ENCODE assay signal across 29 cellular contexts in genomic region chr6:38882157-38882556, GRCh38.
"Had no signal": no experiment of that assay in that cellular context is flagged by ENCODE, and none has a peak within 500 bp of the region (broad histone marks: within the 10 kb centered on the region; RNA-seq: fewer than 3 reads in every experiment).

No MANE protein-coding gene starts in this region.

- H3K36me3 Mint-ChIP-seq: stimulated activated effector memory CD8-positive, alpha-beta T cell treated with anti-CD3 and anti-CD28 coated beads, Interleukin-12 subunit alpha, Interleukin-12 subunit beta, amount 100 ng/mL, for 72 hours; stimulated activated memory B cell treated with anti-CD40 and anti-IgM and Interleukin-4, amounts not matched to agents 10 μg/mL and 1 μg/mL and 100 μg/mL, for 72 hours; stimulated activated naive B cell treated with anti-CD40 and anti-IgM and Interleukin-4, amounts not matched to agents 10 μg/mL and 1 μg/mL and 100 μg/mL, for 72 hours; type B pancreatic cell had no signal

- ATAC-seq: stimulated activated effector memory CD8-positive, alpha-beta T cell treated with anti-CD3 and anti-CD28 coated beads, Interleukin-12 subunit alpha, Interleukin-12 subunit beta, amount 100 ng/mL, for 72 hours; stimulated activated memory B cell treated with anti-CD40 and anti-IgM and Interleukin-4, amounts not matched to agents 10 μg/mL and 1 μg/mL and 100 μg/mL, for 72 hours; stimulated activated naive B cell treated with anti-CD40 and anti-IgM and Interleukin-4, amounts not matched to agents 10 μg/mL and 1 μg/mL and 100 μg/mL, for 72 hours; stimulated activated naive CD8-positive, alpha-beta T cell treated with anti-CD3 and anti-CD28 coated beads, Interleukin-15, amount 100 ng/mL, for 72 hours; stimulated activated naive CD8-positive, alpha-beta T cell treated with anti-CD3 and anti-CD28 coated beads, Interleukin-15, Interleukin-2, amounts not matched to agents 100 U/mL and 50 U/mL, for 24 hours; upper lobe of right lung had no signal

- H3K27me3 Mint-ChIP-seq: stimulated activated memory B cell treated with anti-CD40 and anti-IgM and Interleukin-4, amounts not matched to agents 10 μg/mL and 1 μg/mL and 100 μg/mL, for 72 hours; stimulated activated naive CD8-positive, alpha-beta T cell treated with anti-CD3 and anti-CD28 coated beads, Interleukin-15, Interleukin-2, amounts not matched to agents 100 ng/mL and 50 ng/mL, for 24 hours; type B pancreatic cell had no signal

- H3K36me3 ChIP-seq: stomach, suprapubic skin, thoracic aorta, thyroid gland, tibial artery, tibial nerve, transverse colon, upper lobe of left lung, upper lobe of right lung, uterus, vagina had no signal

- DNase-seq: stimulated activated CD4-positive, alpha-beta T cell treated with anti-CD3 and anti-CD28 coated beads, Interleukin-2, amount 100 ng/mL, for 48 hours; stimulated activated CD4-positive, alpha-beta T cell treated with anti-CD3 and anti-CD28 coated beads, Interleukin-4, amount 100 ng/mL, for 1 hour; stimulated activated CD4-positive, alpha-beta T cell treated with anti-CD3 and anti-CD28 coated beads, Interleukin-4, amount 100 ng/mL, for 24 hours; stimulated activated CD4-positive, alpha-beta T cell treated with anti-CD3 and anti-CD28 coated beads, Interleukin-4, amount 100 ng/mL, for 4 hours; stimulated activated CD8-positive, alpha-beta memory T cell treated with anti-CD3 and anti-CD28 coated beads, Interleukin-4, amount 100 ng/mL, for 48 hours; stimulated activated naive B cell treated with anti-CD40 and anti-IgM and Interleukin-4, amounts not matched to agents 10 μg/mL and 1 μg/mL and 100 μg/mL, for 72 hours; stimulated activated naive CD4-positive, alpha-beta T cell; stimulated activated naive CD4-positive, alpha-beta T cell treated with Interleukin-2 at 50 U/mL for 16 hours; stimulated activated naive CD8-positive, alpha-beta T cell treated with anti-CD3 and anti-CD28 coated beads, Interleukin-15, amount 100 ng/mL, for 72 hours; stimulated activated naive CD8-positive, alpha-beta T cell treated with anti-CD3 and anti-CD28 coated beads, Interleukin-15, Interleukin-2, amounts not matched to agents 100 U/mL and 50 U/mL, for 24 hours; stomach; substantia nigra; testis; thyroid gland; tibial artery; transverse colon; trophoblast cell; upper lobe of left lung; upper lobe of right lung; uterus had no signal

- H3K27ac ChIP-seq: stomach, suprapubic skin, testis, thoracic aorta, thyroid gland, tibial artery, tibial nerve, transverse colon, upper lobe of left lung, upper lobe of right lung, uterus, vagina had no signal

- H3K27ac Mint-ChIP-seq: stimulated activated effector memory CD8-positive, alpha-beta T cell treated with anti-CD3 and anti-CD28 coated beads, Interleukin-12 subunit alpha, Interleukin-12 subunit beta, amount 100 ng/mL, for 72 hours; stimulated activated memory B cell treated with anti-CD40 and anti-IgM and Interleukin-4, amounts not matched to agents 10 μg/mL and 1 μg/mL and 100 μg/mL, for 72 hours; stimulated activated naive B cell treated with anti-CD40 and anti-IgM and Interleukin-4, amounts not matched to agents 10 μg/mL and 1 μg/mL and 100 μg/mL, for 72 hours; stimulated activated naive CD8-positive, alpha-beta T cell treated with anti-CD3 and anti-CD28 coated beads, Interleukin-15, amount 100 ng/mL, for 72 hours; stimulated activated naive CD8-positive, alpha-beta T cell treated with anti-CD3 and anti-CD28 coated beads, Interleukin-15, Interleukin-2, amounts not matched to agents 100 ng/mL and 50 ng/mL, for 24 hours; type B pancreatic cell had no signal

- FAIRE-seq: urothelium cell line had no signal

- H3K9me3 Mint-ChIP-seq: stimulated activated effector memory CD8-positive, alpha-beta T cell treated with anti-CD3 and anti-CD28 coated beads, Interleukin-12 subunit alpha, Interleukin-12 subunit beta, amount 100 ng/mL, for 72 hours; stimulated activated memory B cell treated with anti-CD40 and anti-IgM and Interleukin-4, amounts not matched to agents 10 μg/mL and 1 μg/mL and 100 μg/mL, for 72 hours; stimulated activated naive CD8-positive, alpha-beta T cell treated with anti-CD3 and anti-CD28 coated beads, Interleukin-15, Interleukin-2, amounts not matched to agents 100 ng/mL and 50 ng/mL, for 24 hours; type B pancreatic cell had no signal

- H3K9me3 ChIP-seq: stomach, suprapubic skin, testis, thoracic aorta, thyroid gland, tibial artery, transverse colon, uterus, vagina had no signal

- H3K27me3 ChIP-seq: suprapubic skin, testis, thyroid gland, tibial artery, tibial nerve, transverse colon, upper lobe of left lung, upper lobe of right lung, uterus, vagina had no signal

- H3K4me1 Mint-ChIP-seq: stimulated activated memory B cell treated with anti-CD40 and anti-IgM and Interleukin-4, amounts not matched to agents 10 μg/mL and 1 μg/mL and 100 μg/mL, for 72 hours; stimulated activated naive B cell treated with anti-CD40 and anti-IgM and Interleukin-4, amounts not matched to agents 10 μg/mL and 1 μg/mL and 100 μg/mL, for 72 hours had no signal

- H3K4me1 ChIP-seq: stomach, suprapubic skin, testis, thyroid gland, tibial artery, tibial nerve, transverse colon, upper lobe of left lung, upper lobe of right lung, uterus, vagina had no signal

- H3K4me3 ChIP-seq: stomach, suprapubic skin, testis, thoracic aorta, thyroid gland, tibial artery, tibial nerve, transverse colon, upper lobe of left lung, upper lobe of right lung, uterus, vagina had no signal

- H3K4me3 Mint-ChIP-seq: stimulated activated effector memory CD8-positive, alpha-beta T cell treated with anti-CD3 and anti-CD28 coated beads, Interleukin-12 subunit alpha, Interleukin-12 subunit beta, amount 100 ng/mL, for 72 hours; stimulated activated memory B cell treated with anti-CD40 and anti-IgM and Interleukin-4, amounts not matched to agents 10 μg/mL and 1 μg/mL and 100 μg/mL, for 72 hours; stimulated activated naive B cell treated with anti-CD40 and anti-IgM and Interleukin-4, amounts not matched to agents 10 μg/mL and 1 μg/mL and 100 μg/mL, for 72 hours; stimulated activated naive CD8-positive, alpha-beta T cell treated with anti-CD3 and anti-CD28 coated beads, Interleukin-15, amount 100 ng/mL, for 72 hours; stimulated activated naive CD8-positive, alpha-beta T cell treated with anti-CD3 and anti-CD28 coated beads, Interleukin-15, Interleukin-2, amounts not matched to agents 100 ng/mL and 50 ng/mL, for 24 hours; type B pancreatic cell had no signal
